ENCODE assay signal across 8 cellular contexts in the genomic region with DNA sequence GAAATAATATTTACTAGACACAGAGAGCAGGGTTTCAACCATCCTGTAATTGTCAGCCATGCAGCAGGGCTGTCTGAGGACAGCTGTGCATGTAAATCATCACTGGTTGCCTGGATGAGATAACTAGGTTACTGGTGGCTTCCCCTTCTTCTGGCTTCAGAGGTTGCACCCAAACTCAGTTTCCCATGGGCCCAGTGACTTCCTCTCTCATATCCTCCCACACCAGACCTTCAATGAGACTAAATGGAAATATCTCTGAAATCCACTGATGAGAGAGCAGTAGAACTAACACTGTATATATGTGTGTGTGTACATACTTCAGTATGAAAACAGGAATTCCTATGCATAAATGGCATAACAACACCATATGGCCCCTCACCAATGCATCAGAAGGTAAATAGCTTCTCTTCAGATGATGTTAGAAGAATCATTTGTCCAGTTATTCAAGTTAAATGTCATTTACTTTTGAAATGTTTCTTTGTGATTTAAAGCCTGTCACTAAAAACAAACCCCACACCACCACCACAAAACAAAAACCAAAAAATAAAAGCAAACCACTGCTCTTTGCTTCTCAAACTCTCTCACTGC.
A peak's percentile ranks its signal among the peaks of the same experiment; 100 is the strongest.
DNase-seq lines count a peak whose midpoint lies in the region; ATAC-seq lines count a peak whose summit lies in the region.

No MANE protein-coding gene starts in this region.

- DNase-seq in germinal center (ENCODE audit: low spot score) (peak; percentile 72), NCI-H524 treated with DMSO at 0.1 percent for 48 hours (lab: John Stamatoyannopoulos, UW) (no peak), NCI-H226 (no peak)
- DNase-seq in activated effector memory CD4-positive, alpha-beta T cell treated with Interleukin-2 at 50 U/mL for 16 hours: no peak
- no peak for DNase-seq in stimulated activated CD4-positive, alpha-beta T cell treated with anti-CD3 and anti-CD28 coated beads, Interleukin-2, amount 100 ng/mL, for 48 hours

- ATAC-seq in GM18517 (IDR thresholded peaks at IDR 0.05; ENCODE audit: unreplicated experiment) (peak; percentile 78), GM21423 (IDR thresholded peaks at IDR 0.05; ENCODE audit: unreplicated experiment) (peak; percentile 71), HG03457 (IDR thresholded peaks at IDR 0.05; ENCODE audit: unreplicated experiment) (peak; percentile 66)
